ENCODE assay signal across 10 cellular contexts in genomic region chr10:87750001-87750651, GRCh38.
DNase-seq lines count a peak whose midpoint lies in the region; ATAC-seq and TF ChIP-seq lines count a peak whose summit lies in the region.
"Had no signal": no experiment of that assay in that cellular context is flagged by ENCODE, and none has a peak within 500 bp of the region (broad histone marks: within the 10 kb centered on the region; RNA-seq: fewer than 3 reads in every experiment).

No MANE protein-coding gene starts in this region.

- H3K27me3 ChIP-seq in right cardiac atrium (ENCODE audit: control insufficient read depth, insufficient read depth) (no peaks in the 10 kb centered on the region), vagina (no peaks in the 10 kb centered on the region)

- 56% methylated on average over 4 of the region's 4 CpGs for WGBS in right cardiac atrium

- H3K4me3 ChIP-seq in right cardiac atrium (ENCODE audit: low read length) (no peak overlapping the region), vagina (no peak overlapping the region)

- DNase-seq in stimulated activated naive CD8-positive, alpha-beta T cell treated with anti-CD3 and anti-CD28 coated beads, Interleukin-15, amount 100 ng/mL, for 72 hours: no peak
- no peak for DNase-seq in stimulated activated naive CD8-positive, alpha-beta T cell treated with anti-CD3 and anti-CD28 coated beads, Interleukin-15, Interleukin-2, amounts not matched to agents 100 U/mL and 50 U/mL, for 24 hours
- DNase-seq in right cardiac atrium (no peak), vagina (ENCODE audit: extremely low spot score in 2 of 2) (no peak)
- DNase-seq in stimulated activated naive B cell treated with anti-CD40 and anti-IgM and Interleukin-4, amounts not matched to agents 10 μg/mL and 1 μg/mL and 100 μg/mL, for 72 hours: no peak
- DNase-seq: COR-L47 had no signal

- intact Hi-C loops in right cardiac atrium (cut with DNase I): no loop called here
- intact Hi-C loops in vagina (cut with DNase I): no loop called here

- no peak overlapping the region for H3K4me3 Mint-ChIP-seq in stimulated activated naive CD8-positive, alpha-beta T cell treated with anti-CD3 and anti-CD28 coated beads, Interleukin-15, amount 100 ng/mL, for 72 hours
- no peak overlapping the region for H3K4me3 Mint-ChIP-seq in stimulated activated naive B cell treated with anti-CD40 and anti-IgM and Interleukin-4, amounts not matched to agents 10 μg/mL and 1 μg/mL and 100 μg/mL, for 72 hours
- H3K4me3 Mint-ChIP-seq: natural killer cell treated with Interleukin-12 subunit alpha and Interleukin-12 subunit beta and Interleukin-15 and Interleukin-18, amount 100 ng/mL, for 72 hours had no signal

- peaks cover 29% of the 10 kb centered on the region for H3K4me1 Mint-ChIP-seq in stimulated activated naive CD8-positive, alpha-beta T cell treated with anti-CD3 and anti-CD28 coated beads, Interleukin-15, amount 100 ng/mL, for 72 hours
- no peaks in the 10 kb centered on the region for H3K4me1 Mint-ChIP-seq in stimulated activated naive B cell treated with anti-CD40 and anti-IgM and Interleukin-4, amounts not matched to agents 10 μg/mL and 1 μg/mL and 100 μg/mL, for 72 hours

- H3K27ac Mint-ChIP-seq in stimulated activated naive CD8-positive, alpha-beta T cell treated with anti-CD3 and anti-CD28 coated beads, Interleukin-15, amount 100 ng/mL, for 72 hours: no peak overlapping the region
- H3K27ac Mint-ChIP-seq in stimulated activated naive B cell treated with anti-CD40 and anti-IgM and Interleukin-4, amounts not matched to agents 10 μg/mL and 1 μg/mL and 100 μg/mL, for 72 hours: no peak overlapping the region

- no peak for TF ChIP-seq CTCF in vagina (IDR thresholded peaks at IDR 0.05)

- peaks cover 9 to 11% of the 10 kb centered on the region in 2 donors for H3K36me3 Mint-ChIP-seq in stimulated activated naive B cell treated with anti-CD40 and anti-IgM and Interleukin-4, amounts not matched to agents 10 μg/mL and 1 μg/mL and 100 μg/mL, for 72 hours

- no peaks in the 10 kb centered on the region for H3K9me3 Mint-ChIP-seq in stimulated activated naive CD8-positive, alpha-beta T cell treated with anti-CD3 and anti-CD28 coated beads, Interleukin-15, amount 100 ng/mL, for 72 hours
- H3K9me3 Mint-ChIP-seq in stimulated activated naive B cell treated with anti-CD40 and anti-IgM and Interleukin-4, amounts not matched to agents 10 μg/mL and 1 μg/mL and 100 μg/mL, for 72 hours: no peaks in the 10 kb centered on the region
- H3K9me3 Mint-ChIP-seq: natural killer cell treated with Interleukin-12 subunit alpha and Interleukin-12 subunit beta and Interleukin-15 and Interleukin-18, amount 100 ng/mL, for 72 hours had no signal

- peaks cover 0 to 19% of the 10 kb centered on the region in 2 donors for H3K36me3 ChIP-seq in vagina

- H3K27me3 Mint-ChIP-seq in stimulated activated naive CD8-positive, alpha-beta T cell treated with anti-CD3 and anti-CD28 coated beads, Interleukin-15, amount 100 ng/mL, for 72 hours: no peaks in the 10 kb centered on the region
- no peaks in the 10 kb centered on the region for H3K27me3 Mint-ChIP-seq in stimulated activated naive B cell treated with anti-CD40 and anti-IgM and Interleukin-4, amounts not matched to agents 10 μg/mL and 1 μg/mL and 100 μg/mL, for 72 hours
- H3K27me3 Mint-ChIP-seq: natural killer cell treated with Interleukin-12 subunit alpha and Interleukin-12 subunit beta and Interleukin-15 and Interleukin-18, amount 100 ng/mL, for 72 hours had no signal

- H3K27ac ChIP-seq in right cardiac atrium (ENCODE audit: low read length) (no peak overlapping the region), vagina (peak overlapping the region; percentile 14)

- ATAC-seq in stimulated activated naive CD8-positive, alpha-beta T cell treated with anti-CD3 and anti-CD28 coated beads, Interleukin-15, amount 100 ng/mL, for 72 hours: peak; percentile 35
- no peak for ATAC-seq in stimulated activated naive CD8-positive, alpha-beta T cell treated with anti-CD3 and anti-CD28 coated beads, Interleukin-15, Interleukin-2, amounts not matched to agents 100 U/mL and 50 U/mL, for 24 hours
- ATAC-seq in SK-N-SH treated with all-trans-retinoic acid at 6 μM for 48 hours (peak; percentile 54), right cardiac atrium (peak; percentile 36), HG03025 (IDR thresholded peaks at IDR 0.05; ENCODE audit: low FRiP score, unreplicated experiment) (no peak), GM19467 (IDR thresholded peaks at IDR 0.05; ENCODE audit: unreplicated experiment) (no peak)
- ATAC-seq in stimulated activated naive B cell treated with anti-CD40 and anti-IgM and Interleukin-4, amounts not matched to agents 10 μg/mL and 1 μg/mL and 100 μg/mL, for 72 hours (replicated peaks): no peak

- no peaks in the 10 kb centered on the region for H3K4me1 ChIP-seq in right cardiac atrium (ENCODE audit: control insufficient read depth, insufficient read depth, low read length)
- peaks cover 11% of the 10 kb centered on the region for H3K4me1 ChIP-seq in vagina

- TF ChIP-seq POLR2A in vagina (IDR thresholded peaks at IDR 0.05): no peak

- H3K9me3 ChIP-seq in right cardiac atrium (ENCODE audit: control insufficient read depth, low read length): no peaks in the 10 kb centered on the region
- no peaks in the 10 kb centered on the region for H3K9me3 ChIP-seq in vagina

TF ChIP-seq in SK-N-SH treated with all-trans-retinoic acid at 6 μM for 48 hours, 23 proteins besides CTCF, POLR2A, EP300 and RAD21:
- TF ChIP-seq CSDC2 (CRISPR knock-in tag; IDR thresholded peaks at IDR 0.05) (no peak), ARNTL (CRISPR knock-in tag; IDR thresholded peaks at IDR 0.05; ENCODE audit: borderline replicate concordance, low read depth) (no peak), ISL1 (CRISPR knock-in tag; IDR thresholded peaks at IDR 0.05) (no peak), GLIS3 (CRISPR knock-in tag; IDR thresholded peaks at IDR 0.05) (no peak), ZNF565 (CRISPR knock-in tag; conservative IDR thresholded peaks at IDR 0.05; ENCODE audit: low read depth) (no peak), BACH2 (CRISPR knock-in tag; IDR thresholded peaks at IDR 0.05; ENCODE audit: borderline replicate concordance) (no peak), TSHZ2 (CRISPR knock-in tag; IDR thresholded peaks at IDR 0.05) (no peak), POU6F1 (CRISPR knock-in tag; IDR thresholded peaks at IDR 0.05; ENCODE audit: borderline replicate concordance, low read depth) (no peak), PATZ1 (CRISPR knock-in tag; IDR thresholded peaks at IDR 0.05; ENCODE audit: borderline replicate concordance) (no peak)

Comparison
In these comparisons a context has a peak if more than half of its experiments do, and no peak if none do; other contexts are left out.
1. ATAC-seq: peak in stimulated activated naive CD8-positive, alpha-beta T cell treated with anti-CD3 and anti-CD28 coated beads, Interleukin-15, amount 100 ng/mL, for 72 hours (single experiment), SK-N-SH treated with all-trans-retinoic acid at 6 μM for 48 hours (single experiment) and right cardiac atrium (2 of 2); none in stimulated activated naive CD8-positive, alpha-beta T cell treated with anti-CD3 and anti-CD28 coated beads, Interleukin-15, Interleukin-2, amounts not matched to agents 100 U/mL and 50 U/mL, for 24 hours (single experiment), stimulated activated naive B cell treated with anti-CD40 and anti-IgM and Interleukin-4, amounts not matched to agents 10 μg/mL and 1 μg/mL and 100 μg/mL, for 72 hours (0 of 2), HG03025 (single experiment) and GM19467 (single experiment).